ENCODE assay signal across 15 cellular contexts in genomic region chr7:102251531-102252372, GRCh38. TPM values are rescaled to one million over a fixed set of nuclear protein-coding genes. Genes with fewer than 3 reads are reported as not detected.
DNase-seq lines count a peak whose midpoint lies in the region; ATAC-seq and TF ChIP-seq lines count a peak whose summit lies in the region.
"Had no signal": no experiment of that assay in that cellular context is flagged by ENCODE, and none has a peak within 500 bp of the region (broad histone marks: within the 10 kb centered on the region; RNA-seq: fewer than 3 reads in every experiment).

No MANE protein-coding gene starts in this region.

- peak overlapping the region; percentile 4; the same call in 1 of the 2 replicates for H3K27ac Mint-ChIP-seq in WTC11
- no peak overlapping the region for H3K27ac Mint-ChIP-seq in endothelial cell (ENCODE audit: unreplicated experiment)
- H3K27ac Mint-ChIP-seq: HFFc6 had no signal

- H3K36me3 ChIP-seq in KOPT-K1 (ENCODE audit: insufficient read depth, low read length): peaks cover 33% of the 10 kb centered on the region
- peaks cover 2 to 20% of the 10 kb centered on the region in 2 donors for H3K36me3 ChIP-seq in neuronal stem cell (replicated peaks in 1 of 2; ENCODE audit: control insufficient read depth in 2 of 2, insufficient read depth in 2 of 2, low read length in 2 of 2)

- H3K9me3 Mint-ChIP-seq in WTC11: no peaks in the 10 kb centered on the region
- H3K9me3 Mint-ChIP-seq in endothelial cell (ENCODE audit: unreplicated experiment): no peaks in the 10 kb centered on the region
- H3K9me3 Mint-ChIP-seq: HFFc6 had no signal

- no peak overlapping the region for H3K9ac ChIP-seq in neuronal stem cell (ENCODE audit: low read depth, low read length, poor library complexity)

- ATAC-seq in WTC11 (no peak), GM19324 (IDR thresholded peaks at IDR 0.05; ENCODE audit: low FRiP score, unreplicated experiment) (no peak)
- ATAC-seq: Panc1 had no signal

- no peak overlapping the region for H3K18ac ChIP-seq in neuronal stem cell (ENCODE audit: low read length)

- no peaks in the 10 kb centered on the region for H3K9me3 ChIP-seq in KOPT-K1 (ENCODE audit: insufficient read depth, low read length, poor library complexity, severe bottlenecking)
- H3K9me3 ChIP-seq in neuronal stem cell (replicated peaks in 1 of 2; ENCODE audit: control insufficient read depth in 2 of 2, insufficient read depth in 1 of 2, low read depth in 1 of 2, low read length in 2 of 2): peaks cover 0 to 2% of the 10 kb centered on the region in 2 donors
- H3K9me3 ChIP-seq: SJSA1 had no signal

- H3K4ac ChIP-seq in neuronal stem cell (ENCODE audit: low read length): no peak overlapping the region

- no peak overlapping the region for H3K23ac ChIP-seq in neuronal stem cell (ENCODE audit: low read depth, low read length, poor library complexity)

- no peak overlapping the region for H4K91ac ChIP-seq in neuronal stem cell (ENCODE audit: low read depth, low read length, poor library complexity)

- no peak overlapping the region for H3K4me3 ChIP-seq in neuronal stem cell (ENCODE audit: low read length in 2 of 2)
- H3K4me3 ChIP-seq: SJSA1 had no signal

- no peaks in the 10 kb centered on the region for H3K79me1 ChIP-seq in neuronal stem cell (ENCODE audit: low read depth, low read length)

- no peak overlapping the region for H4K8ac ChIP-seq in neuronal stem cell (ENCODE audit: low read depth, low read length)

- H3K4me1 Mint-ChIP-seq in WTC11: peaks cover 11% of the 10 kb centered on the region
- H3K4me1 Mint-ChIP-seq in endothelial cell (ENCODE audit: unreplicated experiment): peaks cover 20% of the 10 kb centered on the region

- POLR2A ChIA-PET in WTC11 (lab: Charles Lee): no interaction called here

- H3K27ac ChIP-seq in KOPT-K1 (ENCODE audit: low read depth, low read length, poor library complexity, severe bottlenecking) (peak overlapping the region; percentile 4), neuronal stem cell (replicated peaks; ENCODE audit: low read length) (peak overlapping the region; percentile 43)
- H3K27ac ChIP-seq: C4-2B, SJSA1 had no signal

- no peaks in the 10 kb centered on the region for H3K27me3 ChIP-seq in neuronal stem cell (ENCODE audit: control insufficient read depth in 3 of 3, insufficient read depth in 3 of 3, low read depth in 1 of 3, low read length in 3 of 3)
- H3K27me3 ChIP-seq: SJSA1 had no signal

- H3K36me3 Mint-ChIP-seq in WTC11 (peaks cover 8% of the 10 kb centered on the region; the same call in 1 of the 2 replicates), endothelial cell (ENCODE audit: low read depth, unreplicated experiment) (peaks cover 12% of the 10 kb centered on the region)

- H2AK5ac ChIP-seq in neuronal stem cell (ENCODE audit: low read depth, low read length): no peak overlapping the region

- no peak overlapping the region for H2AFZ ChIP-seq in neuronal stem cell (ENCODE audit: low read length)

- H2BK15ac ChIP-seq in neuronal stem cell (ENCODE audit: low read length): no peak overlapping the region

- no peak overlapping the region for H3K4me3 Mint-ChIP-seq in WTC11
- no peak overlapping the region for H3K4me3 Mint-ChIP-seq in endothelial cell (ENCODE audit: unreplicated experiment)
- H3K4me3 Mint-ChIP-seq: HFFc6 had no signal

- peaks cover 17 to 27% of the 10 kb centered on the region in 2 donors for H3K4me1 ChIP-seq in neuronal stem cell (ENCODE audit: control insufficient read depth in 2 of 2, insufficient read depth in 1 of 2, low read depth in 1 of 2, low read length in 2 of 2)
- H3K4me1 ChIP-seq: SJSA1 had no signal

- peak; percentile 27 for DNase-seq in D341Med (ENCODE audit: low spot score)
- no peak for DNase-seq in WTC11 (ENCODE audit: low spot score)
- no peak for DNase-seq in neuronal stem cell (ENCODE audit: low spot score)
- DNase-seq in SIG-M5 treated with dmso at 0.1 percent for 504 hours (lab: John Stamatoyannopoulos, UW; ENCODE audit: unreplicated experiment): no peak
- no peak for DNase-seq in endothelial cell (ENCODE audit: low spot score)
- DNase-seq in SW 1271 (lab: John Stamatoyannopoulos, UW): no peak
- DNase-seq: GDM1, HFFc6, NCI-H1930, NCI-H526 had no signal

- WGBS in neuronal stem cell (ENCODE audit: extremely low coverage in 2 of 2, insufficient read length in 2 of 2, insufficient replicate concordance in 1 of 2), 2 donors: no CpG with 5 or more reads among the region's 7 CpGs

- no peak for TF ChIP-seq CTCF in WTC11 (IDR thresholded peaks at IDR 0.05)
- no peak for TF ChIP-seq CTCF in endothelial cell (IDR thresholded peaks at IDR 0.05; ENCODE audit: unreplicated experiment)

- no peaks in the 10 kb centered on the region for H3K27me3 Mint-ChIP-seq in WTC11 (ENCODE audit: low read depth)
- H3K27me3 Mint-ChIP-seq in endothelial cell (ENCODE audit: unreplicated experiment): peaks cover 6% of the 10 kb centered on the region

- CTCF ChIA-PET in WTC11 (lab: Charles Lee): interaction anchor here (0.5 to 0.6 kb wide), 2 partner anchors 138 to 626 kb away, joined by 3 read pairs; no protein-coding TSS in a partner anchor

- H3K4me2 ChIP-seq in neuronal stem cell (ENCODE audit: insufficient read depth, low read length, poor library complexity, severe bottlenecking): no peak overlapping the region

- H2BK5ac ChIP-seq in neuronal stem cell (ENCODE audit: low read length): no peak overlapping the region

- no peak overlapping the region for H2BK120ac ChIP-seq in neuronal stem cell (ENCODE audit: low read depth, low read length)

- no peak overlapping the region for H2BK12ac ChIP-seq in neuronal stem cell (ENCODE audit: low read length)

- H3K14ac ChIP-seq in neuronal stem cell (ENCODE audit: low read length): no peak overlapping the region

TF ChIP-seq in WTC11, 78 proteins besides CTCF, POLR2A, EP300 and RAD21 (continues in another document):
- TF ChIP-seq ZNF425 (CRISPR knock-in tag; conservative IDR thresholded peaks at IDR 0.05) (no peak), TP53 (CRISPR knock-in tag; IDR thresholded peaks at IDR 0.05) (no peak), ZNF219 (CRISPR knock-in tag; IDR thresholded peaks at IDR 0.05; ENCODE audit: borderline replicate concordance) (no peak), STAT6 (CRISPR knock-in tag; conservative IDR thresholded peaks at IDR 0.05; ENCODE audit: low read depth) (no peak), FOXP4 (CRISPR knock-in tag; IDR thresholded peaks at IDR 0.05) (no peak), TEAD4 (CRISPR knock-in tag; IDR thresholded peaks at IDR 0.05) (no peak), ZNF423 (CRISPR knock-in tag; IDR thresholded peaks at IDR 0.05) (no peak)

RNA-seq across cellular contexts. Expression of gene SH2B2, which starts 34.9 kb away (rescaled TPM):
- 14.7 to 16.5 TPM (median 15.9 TPM) in 3 replicates for total RNA-seq in WTC11 (2021)
- 9.5 TPM for polyA plus RNA-seq in neuronal stem cell (2013, experiment 1 of 2)
- 9.6 TPM for polyA plus RNA-seq in neuronal stem cell (2013, experiment 2 of 2)
- 2.6 TPM for total RNA-seq in endothelial cell (ENCODE audit: unreplicated experiment)
